10 cellular contexts compared by ENCODE assay signal in genomic region chr3:134904796-134905646, GRCh38.
DNase-seq lines count a peak whose midpoint lies in the region; ATAC-seq, FAIRE-seq and TF ChIP-seq lines count a peak whose summit lies in the region.
"Had no signal": no experiment of that assay in that cellular context is flagged by ENCODE, and none has a peak within 500 bp of the region (broad histone marks: within the 10 kb centered on the region; RNA-seq: fewer than 3 reads in every experiment).

No MANE protein-coding gene starts in this region.

- H3K4me3 ChIP-seq in left lung: no peak overlapping the region
- no peak overlapping the region for H3K4me3 ChIP-seq in coronary artery
- H3K4me3 ChIP-seq in CD4-positive, alpha-beta memory T cell (ENCODE audit: low read length in 2 of 2): no peak overlapping the region

- CTCF ChIA-PET in CD4-positive, alpha-beta memory T cell (lab: Charles Lee; ENCODE audit: partially characterized antibody): no interaction called here

- peaks cover 0 to 4% of the 10 kb centered on the region in 2 donors for H3K27me3 Mint-ChIP-seq in CD4-positive, alpha-beta memory T cell

- H3K9me3 ChIP-seq in left lung: no peaks in the 10 kb centered on the region
- H3K9me3 ChIP-seq in CD4-positive, alpha-beta memory T cell (ENCODE audit: control insufficient read depth in 1 of 2, low read length in 2 of 2): no peaks in the 10 kb centered on the region

- POLR2A ChIA-PET in CD4-positive, alpha-beta memory T cell (lab: Charles Lee; ENCODE audit: partially characterized antibody): no interaction called here

- DNase-seq in GM18507 (ENCODE audit: extremely low spot score, insufficient read length, low read depth) (no peak), kidney glomerular epithelial cell (lab: John Stamatoyannopoulos, UW) (peak; percentile 70), left lung (no peak), coronary artery (ENCODE audit: low spot score) (no peak)
- DNase-seq in CD4-positive, alpha-beta memory T cell: no peak
- no peak for DNase-seq in activated CD4-positive, alpha-beta T cell treated with anti-CD3 and anti-CD28 coated beads for 4 hours
- DNase-seq: KBM-7 had no signal

- H3K4me1 Mint-ChIP-seq in CD4-positive, alpha-beta memory T cell: peaks cover 0 to 5% (median 1%) of the 10 kb centered on the region in 4 donors
- H3K4me1 Mint-ChIP-seq: mesothelial cell of epicardium had no signal

- H3K9me3 Mint-ChIP-seq in CD4-positive, alpha-beta memory T cell: no peaks in the 10 kb centered on the region
- H3K9me3 Mint-ChIP-seq: mesothelial cell of epicardium had no signal

- H3K36me3 Mint-ChIP-seq in CD4-positive, alpha-beta memory T cell: no peaks in the 10 kb centered on the region
- H3K36me3 Mint-ChIP-seq: mesothelial cell of epicardium had no signal

- H3K4me3 Mint-ChIP-seq in CD4-positive, alpha-beta memory T cell: no peak overlapping the region
- H3K4me3 Mint-ChIP-seq: mesothelial cell of epicardium had no signal

- H3K36me3 ChIP-seq in left lung: no peaks in the 10 kb centered on the region
- H3K36me3 ChIP-seq in CD4-positive, alpha-beta memory T cell (ENCODE audit: insufficient read depth, low read length): no peaks in the 10 kb centered on the region

- H3K27ac Mint-ChIP-seq in CD4-positive, alpha-beta memory T cell: no peak overlapping the region
- H3K27ac Mint-ChIP-seq: mesothelial cell of epicardium had no signal

- TF ChIP-seq CTCF in left lung (IDR thresholded peaks at IDR 0.05) (no peak), coronary artery (IDR thresholded peaks at IDR 0.05) (no peak)

- peak; percentile 19 for ATAC-seq in GM21529 (IDR thresholded peaks at IDR 0.05; ENCODE audit: unreplicated experiment)
- peak; percentile 12 for ATAC-seq in HG03457 (IDR thresholded peaks at IDR 0.05; ENCODE audit: unreplicated experiment)
- ATAC-seq in left lung: no peak

- H3K27me3 ChIP-seq in left lung: no peaks in the 10 kb centered on the region
- no peaks in the 10 kb centered on the region for H3K27me3 ChIP-seq in CD4-positive, alpha-beta memory T cell (ENCODE audit: insufficient read depth, low read length)

- H3K27ac ChIP-seq in left lung: no peak overlapping the region
- no peak overlapping the region for H3K27ac ChIP-seq in coronary artery
- H3K27ac ChIP-seq in CD4-positive, alpha-beta memory T cell (ENCODE audit: low read depth, low read length): no peak overlapping the region

- peak; percentile 55 for FAIRE-seq in GM18507 (lab: Jason Lieb, UNC)

- no peaks in the 10 kb centered on the region for H3K4me1 ChIP-seq in left lung
- no peaks in the 10 kb centered on the region for H3K4me1 ChIP-seq in CD4-positive, alpha-beta memory T cell (ENCODE audit: insufficient read depth, low read length)

- intact Hi-C loops in left lung (cut with DNase I): no loop called here
- intact Hi-C loops in CD4-positive, alpha-beta memory T cell (cut with micrococcal nuclease): no loop called here
